ENCODE assay signal across 22 cellular contexts in genomic region chr10:57898231-57898630, GRCh38.
DNase-seq lines count a peak whose midpoint lies in the region; ATAC-seq and TF ChIP-seq lines count a peak whose summit lies in the region.
"Had no signal": no experiment of that assay in that cellular context is flagged by ENCODE, and none has a peak within 500 bp of the region (broad histone marks: within the 10 kb centered on the region; RNA-seq: fewer than 3 reads in every experiment).

No MANE protein-coding gene starts in this region.

- H3K4me3 Mint-ChIP-seq in activated CD4-positive, alpha-beta T cell treated with anti-CD3 and anti-CD28 coated beads, Interleukin-2, amount 10 ng/mL, durations not matched to agents 7 days and 5 days = no peak overlapping the region
- H3K4me3 Mint-ChIP-seq: B cell; stimulated activated effector memory CD8-positive, alpha-beta T cell treated with anti-CD3 and anti-CD28 coated beads, Interleukin-12 subunit alpha, Interleukin-12 subunit beta, amount 100 ng/mL, for 72 hours had no signal

- no peaks in the 10 kb centered on the region for H3K4me1 Mint-ChIP-seq in activated CD4-positive, alpha-beta T cell treated with anti-CD3 and anti-CD28 coated beads, Interleukin-2, amount 10 ng/mL, durations not matched to agents 7 days and 5 days
- H3K4me1 Mint-ChIP-seq: B cell; stimulated activated effector memory CD8-positive, alpha-beta T cell treated with anti-CD3 and anti-CD28 coated beads, Interleukin-12 subunit alpha, Interleukin-12 subunit beta, amount 100 ng/mL, for 72 hours had no signal

- H3K27me3 ChIP-seq in body of pancreas = no peaks in the 10 kb centered on the region
- H3K27me3 ChIP-seq: testis had no signal

- no peaks in the 10 kb centered on the region for H3K27me3 Mint-ChIP-seq in activated CD4-positive, alpha-beta T cell treated with anti-CD3 and anti-CD28 coated beads, Interleukin-2, amount 10 ng/mL, durations not matched to agents 7 days and 5 days
- H3K27me3 Mint-ChIP-seq: B cell had no signal

- no peaks in the 10 kb centered on the region for H3K9me3 ChIP-seq in body of pancreas
- H3K9me3 ChIP-seq: testis had no signal

- intact Hi-C loops in body of pancreas (cut with DNase I) = no loop called here
- intact Hi-C loops in left colon (cut with DNase I, micrococcal nuclease) = no loop called here

- H3K4me3 ChIP-seq in body of pancreas = no peak overlapping the region
- H3K4me3 ChIP-seq: testis had no signal

- in situ Hi-C loops in G401 (cut with HindIII; ENCODE audit: low sequenced_read_pairs) = no loop called here

- H3K27ac Mint-ChIP-seq in activated CD4-positive, alpha-beta T cell treated with anti-CD3 and anti-CD28 coated beads, Interleukin-2, amount 10 ng/mL, durations not matched to agents 7 days and 5 days = no peak overlapping the region
- H3K27ac Mint-ChIP-seq: activated naive CD4-positive, alpha-beta T cell treated with anti-CD3 and anti-CD28 coated beads, Interleukin-2, amount 50 U/mL, for 72 hours; B cell; stimulated activated effector memory CD8-positive, alpha-beta T cell treated with anti-CD3 and anti-CD28 coated beads, Interleukin-12 subunit alpha, Interleukin-12 subunit beta, amount 100 ng/mL, for 72 hours had no signal

- peak; percentile 30 for ATAC-seq in body of pancreas
- ATAC-seq in left colon = peak; percentile 98
- ATAC-seq in GM19452 (IDR thresholded peaks at IDR 0.05; ENCODE audit: unreplicated experiment) = no peak
- ATAC-seq in HG02759 (IDR thresholded peaks at IDR 0.05; ENCODE audit: unreplicated experiment) = no peak
- ATAC-seq: activated naive CD4-positive, alpha-beta T cell treated with anti-CD3 and anti-CD28 coated beads, Interleukin-2, amount 50 U/mL, for 72 hours; left ventricle myocardium superior; right cardiac atrium; stimulated activated effector memory CD8-positive, alpha-beta T cell treated with anti-CD3 and anti-CD28 coated beads, Interleukin-12 subunit alpha, Interleukin-12 subunit beta, amount 100 ng/mL, for 72 hours had no signal

- H3K36me3 ChIP-seq in body of pancreas (replicated peaks in 1 of 2; ENCODE audit: insufficient read depth in 1 of 2, low read depth in 2 of 2) = no peaks in the 10 kb centered on the region

- H3K4me1 ChIP-seq in body of pancreas = no peaks in the 10 kb centered on the region
- H3K4me1 ChIP-seq: testis had no signal

- no peak overlapping the region for H3K27ac ChIP-seq in body of pancreas
- H3K27ac ChIP-seq: RWPE1, testis had no signal

- no peak for TF ChIP-seq CTCF in body of pancreas (IDR thresholded peaks at IDR 0.05)

- TF ChIP-seq POLR2A in body of pancreas (IDR thresholded peaks at IDR 0.05) = no peak

- H3K9me3 Mint-ChIP-seq in activated CD4-positive, alpha-beta T cell treated with anti-CD3 and anti-CD28 coated beads, Interleukin-2, amount 10 ng/mL, durations not matched to agents 7 days and 5 days = peaks cover 5% of the 10 kb centered on the region

- no peaks in the 10 kb centered on the region for H3K36me3 Mint-ChIP-seq in activated CD4-positive, alpha-beta T cell treated with anti-CD3 and anti-CD28 coated beads, Interleukin-2, amount 10 ng/mL, durations not matched to agents 7 days and 5 days (ENCODE audit: low read depth)
- H3K36me3 Mint-ChIP-seq: activated naive CD4-positive, alpha-beta T cell treated with anti-CD3 and anti-CD28 coated beads, Interleukin-2, amount 50 U/mL, for 72 hours; stimulated activated effector memory CD8-positive, alpha-beta T cell treated with anti-CD3 and anti-CD28 coated beads, Interleukin-12 subunit alpha, Interleukin-12 subunit beta, amount 100 ng/mL, for 72 hours had no signal

- POLR2A ChIA-PET in activated CD4-positive, alpha-beta T cell treated with anti-CD3 and anti-CD28 coated beads, Interleukin-2, amount 10 ng/mL, durations not matched to agents 7 days and 5 days (lab: Charles Lee) = no interaction called here

- 36% methylated on average over 4 of the region's 4 CpGs for WGBS in body of pancreas, 2 donors

- peak; percentile 15 for DNase-seq in DMS153 (lab: John Stamatoyannopoulos, UW)
- no peak for DNase-seq in DMS153 treated with DMSO at 0.1 percent for 48 hours (lab: John Stamatoyannopoulos, UW; ENCODE audit: unreplicated experiment)
- peak in 3 of 4 donors; percentile 15 to 37 (median 27) for DNase-seq in body of pancreas
- DNase-seq in left colon = peak; percentile 43 to 65
- DNase-seq in G401 (ENCODE audit: low spot score) = no peak
- DNase-seq in activated CD4-positive, alpha-beta T cell treated with anti-CD3 and anti-CD28 coated beads, Interleukin-2, amount 10 ng/mL, durations not matched to agents 7 days and 5 days = no peak
- DNase-seq: 8988T; activated CD8-positive, alpha-beta memory T cell treated with anti-CD3 and anti-CD28 coated beads for 24 hours; foreskin fibroblast; left ventricle myocardium superior; NCI-H146; NCI-H2227 treated with DMSO at 0.1 percent for 48 hours; nucleus accumbens; right cardiac atrium; T1000; testis had no signal

- CTCF ChIA-PET in activated CD4-positive, alpha-beta T cell treated with anti-CD3 and anti-CD28 coated beads, Interleukin-2, amount 10 ng/mL, durations not matched to agents 7 days and 5 days (lab: Charles Lee) = no interaction called here

Comparison
In these comparisons a context has a peak if more than half of its experiments do, and no peak if none do; other contexts are left out.
1. DNase-seq: peak in DMS153 (single experiment), body of pancreas (3 of 4) and left colon (2 of 2); none in DMS153 treated with DMSO at 0.1 percent for 48 hours (single experiment), G401 (single experiment) and activated CD4-positive, alpha-beta T cell treated with anti-CD3 and anti-CD28 coated beads, Interleukin-2, amount 10 ng/mL, durations not matched to agents 7 days and 5 days (single experiment).
2. ATAC-seq: peak in body of pancreas (single experiment) and left colon (single experiment); none in GM19452 (single experiment) and HG02759 (single experiment).